In genomic region chr18:267380-267687, GRCh38 we compare ENCODE assay signal across 8 cellular contexts. TPM values are rescaled to one million over a fixed set of nuclear protein-coding genes. Genes with fewer than 3 reads are reported as not detected.
DNase-seq lines count a peak whose midpoint lies in the region; ATAC-seq, FAIRE-seq and TF ChIP-seq lines count a peak whose summit lies in the region.

No MANE protein-coding gene starts in this region.

- H3K27ac Mint-ChIP-seq in activated T-cell treated with anti-CD3 and anti-CD28 coated beads, Interleukin-2, amount 50 U/mL, for 72 hours, result peak overlapping the region; percentile 100
- H3K27ac Mint-ChIP-seq in activated T-helper 2 cell treated with anti-CD3 and anti-CD28 coated beads, Interferon-gamma antibody, Interleukin-2, Interleukin-4, amounts not matched to agents 10 μg/mL and 5 μg/mL and 100 μg/mL, durations not matched to agents 14 hours and 24 hours and 36 hours, result peak overlapping the region; percentile 100

- H3K36me3 ChIP-seq in HUES48 (ENCODE audit: control insufficient read depth, insufficient read depth, low read length), result peaks cover 30% of the 10 kb centered on the region
- peaks cover 0 to 7% of the 10 kb centered on the region in 2 experiments for H3K36me3 ChIP-seq in keratinocyte (ENCODE audit: control insufficient read depth in 2 of 2, extremely low read depth in 1 of 2, insufficient read depth in 2 of 2, low read length in 2 of 2)

- H3K27ac ChIP-seq in HUES48 (ENCODE audit: low read depth, low read length), result peak overlapping the region; percentile 92
- peak overlapping the region; percentile 98 for H3K27ac ChIP-seq in keratinocyte (ENCODE audit: control insufficient read depth, insufficient read depth, low read length)
- peak overlapping the region; percentile 87 for H3K27ac ChIP-seq in substantia nigra (ENCODE audit: low read depth, low read length, poor library complexity, severe bottlenecking)

- H3K4me2 ChIP-seq in keratinocyte (ENCODE audit: control insufficient read depth, extremely low read depth, insufficient read depth, low read depth, low read length), result peak overlapping the region; percentile 92

- H3K4me3 ChIP-seq in HUES48 (ENCODE audit: low read depth, low read length) (peak overlapping the region; percentile 89), keratinocyte (ENCODE audit: control insufficient read depth in 2 of 3, extremely low read depth in 1 of 3, insufficient read depth in 2 of 3, low read depth in 1 of 3, low read length in 3 of 3) (peak overlapping the region; percentile 83 to 99 (median 94))

- H3K9me1 ChIP-seq in keratinocyte (ENCODE audit: control insufficient read depth, extremely low read depth, insufficient read depth, low read length), result no peaks in the 10 kb centered on the region

- H3K27me3 ChIP-seq in HUES48 (ENCODE audit: control insufficient read depth, insufficient read depth, low read length) (no peaks in the 10 kb centered on the region), keratinocyte (ENCODE audit: control insufficient read depth, extremely low read depth, insufficient read depth, low read length) (no peaks in the 10 kb centered on the region)

- no peaks in the 10 kb centered on the region for H3K9me3 Mint-ChIP-seq in activated T-cell treated with anti-CD3 and anti-CD28 coated beads, Interleukin-2, amount 50 U/mL, for 72 hours
- H3K9me3 Mint-ChIP-seq in activated T-helper 2 cell treated with anti-CD3 and anti-CD28 coated beads, Interferon-gamma antibody, Interleukin-2, Interleukin-4, amounts not matched to agents 10 μg/mL and 5 μg/mL and 100 μg/mL, durations not matched to agents 14 hours and 24 hours and 36 hours, result no peaks in the 10 kb centered on the region

- peaks cover 11% of the 10 kb centered on the region in 2 donors for H3K36me3 Mint-ChIP-seq in activated T-cell treated with anti-CD3 and anti-CD28 coated beads, Interleukin-2, amount 50 U/mL, for 72 hours (ENCODE audit: insufficient read depth in 2 of 2)
- H3K36me3 Mint-ChIP-seq in activated T-helper 2 cell treated with anti-CD3 and anti-CD28 coated beads, Interferon-gamma antibody, Interleukin-2, Interleukin-4, amounts not matched to agents 10 μg/mL and 5 μg/mL and 100 μg/mL, durations not matched to agents 14 hours and 24 hours and 36 hours (ENCODE audit: low read depth), result peaks cover 33% of the 10 kb centered on the region

- dilution Hi-C loops in keratinocyte (cut with MboI; ENCODE audit: extremely low pct_ligation_motif_present, low sequenced_read_pairs), result no loop called here

- no peak for FAIRE-seq in keratinocyte (lab: Jason Lieb, UNC)

- H3K4me1 ChIP-seq in HUES48 (ENCODE audit: control insufficient read depth, insufficient read depth, low read length) (peaks cover 18% of the 10 kb centered on the region), keratinocyte (ENCODE audit: control insufficient read depth, extremely low read depth, insufficient read depth, low read length) (peaks cover 16% of the 10 kb centered on the region)

- no peak for DNase-seq in activated T-cell treated with anti-CD3 and anti-CD28 coated beads, Interleukin-2, amount 50 U/mL, for 72 hours
- DNase-seq in activated T-cell treated with anti-CD3 and anti-CD28 coated beads, Interleukin-2, amount 50 U/mL, for 1 hour, result no peak
- DNase-seq in activated T-helper 2 cell treated with anti-CD3 and anti-CD28 coated beads, Interferon-gamma antibody, Interleukin-2, Interleukin-4, amounts not matched to agents 10 μg/mL and 5 μg/mL and 100 μg/mL, durations not matched to agents 14 hours and 24 hours and 36 hours (ENCODE audit: low spot score), result no peak
- DNase-seq in keratinocyte (ENCODE audit: low read depth, low spot score), result no peak
- DNase-seq in substantia nigra (lab: John Stamatoyannopoulos, UW), result peak in 3 of 49 donors; percentile 4 to 35 (median 8)
- DNase-seq in activated CD4-positive, alpha-beta T cell treated with anti-CD3 and anti-CD28 coated beads, Interleukin-2, amount 50 U/mL, for 4 hours, result no peak

- ATAC-seq in activated T-cell treated with anti-CD3 and anti-CD28 coated beads, Interleukin-2, amount 50 U/mL, for 72 hours (replicated peaks in 1 of 2), result no peak
- no peak for ATAC-seq in GM18907 (IDR thresholded peaks at IDR 0.05; ENCODE audit: unreplicated experiment)

- peak overlapping the region; percentile 87 for H3K9ac ChIP-seq in HUES48 (ENCODE audit: low read depth, low read length)
- H3K9ac ChIP-seq in keratinocyte (ENCODE audit: control insufficient read depth, extremely low read depth, insufficient read depth, low read length), result peak overlapping the region; percentile 99

- peaks cover 28% of the 10 kb centered on the region for H3K4me1 Mint-ChIP-seq in activated T-cell treated with anti-CD3 and anti-CD28 coated beads, Interleukin-2, amount 50 U/mL, for 72 hours (ENCODE audit: low read depth)
- H3K4me1 Mint-ChIP-seq in activated T-helper 2 cell treated with anti-CD3 and anti-CD28 coated beads, Interferon-gamma antibody, Interleukin-2, Interleukin-4, amounts not matched to agents 10 μg/mL and 5 μg/mL and 100 μg/mL, durations not matched to agents 14 hours and 24 hours and 36 hours (ENCODE audit: low read depth), result peaks cover 19% of the 10 kb centered on the region

- peaks cover 24% of the 10 kb centered on the region for H3K79me2 ChIP-seq in keratinocyte (ENCODE audit: control insufficient read depth, insufficient read depth, low read length)

- intact Hi-C loops in activated T-helper 2 cell treated with anti-CD3 and anti-CD28 coated beads, Interferon-gamma antibody, Interleukin-2, Interleukin-4, amounts not matched to agents 10 μg/mL and 5 μg/mL and 100 μg/mL, durations not matched to agents 14 hours and 24 hours and 36 hours (cut with micrococcal nuclease), result loop anchor here (5.0 to 10.0 kb wide), 3 partner anchors 155 to 447 kb away; partner anchors contain the start of gene ENOSF1

- H3K9me3 ChIP-seq in HUES48 (ENCODE audit: control insufficient read depth, insufficient read depth, low read length) (no peaks in the 10 kb centered on the region), keratinocyte (ENCODE audit: control insufficient read depth, low read depth, low read length) (no peaks in the 10 kb centered on the region)

- no peaks in the 10 kb centered on the region for H4K20me1 ChIP-seq in keratinocyte (ENCODE audit: control insufficient read depth, extremely low read depth, insufficient read depth, low read length)

- peak overlapping the region; percentile 96 for H2AFZ ChIP-seq in keratinocyte (ENCODE audit: control insufficient read depth, low read length)

- TF ChIP-seq CTCF in keratinocyte (optimal IDR thresholded peaks at IDR 0.05 in 1 of 3, IDR thresholded peaks at IDR 0.05 in 1 of 3, conservative IDR thresholded peaks at IDR 0.05 in 1 of 3; ENCODE audit: extremely low read depth in 1 of 3, insufficient read depth in 2 of 3, low read length in 3 of 3), result no peak

- H3K4me3 Mint-ChIP-seq in activated T-cell treated with anti-CD3 and anti-CD28 coated beads, Interleukin-2, amount 50 U/mL, for 72 hours, result peak overlapping the region; percentile 84 to 100
- peak overlapping the region; percentile 98 for H3K4me3 Mint-ChIP-seq in activated T-helper 2 cell treated with anti-CD3 and anti-CD28 coated beads, Interferon-gamma antibody, Interleukin-2, Interleukin-4, amounts not matched to agents 10 μg/mL and 5 μg/mL and 100 μg/mL, durations not matched to agents 14 hours and 24 hours and 36 hours (ENCODE audit: low read depth)

- H3K27me3 Mint-ChIP-seq in activated T-cell treated with anti-CD3 and anti-CD28 coated beads, Interleukin-2, amount 50 U/mL, for 72 hours (ENCODE audit: low read depth), result no peaks in the 10 kb centered on the region
- H3K27me3 Mint-ChIP-seq in activated T-helper 2 cell treated with anti-CD3 and anti-CD28 coated beads, Interferon-gamma antibody, Interleukin-2, Interleukin-4, amounts not matched to agents 10 μg/mL and 5 μg/mL and 100 μg/mL, durations not matched to agents 14 hours and 24 hours and 36 hours (ENCODE audit: low read depth), result no peaks in the 10 kb centered on the region

RNA-seq across cellular contexts. Expression of gene THOC1, which starts 0.5 kb away (rescaled TPM):
- 100 to 1,000 TPM in 1 of 2 donors, 10 to 100 TPM in 1; 76.6 to 111 TPM for total RNA-seq in activated T-cell treated with anti-CD3 and anti-CD28 coated beads, Interleukin-2, amount 50 U/mL, for 72 hours
- total RNA-seq in activated T-helper 2 cell treated with anti-CD3 and anti-CD28 coated beads, Interferon-gamma antibody, Interleukin-2, Interleukin-4, amounts not matched to agents 10 μg/mL and 5 μg/mL and 100 μg/mL, durations not matched to agents 14 hours and 24 hours and 36 hours, result 70.6 and 72.8 TPM in 2 replicates
- polyA plus RNA-seq in keratinocyte, result 13.6 to 35.8 TPM (median 20.7 TPM) in 3 replicates
- polyA plus RNA-seq in keratinocyte (2011; ENCODE audit: low read depth), result 30.7 TPM
- 8.9 and 11.0 TPM in 2 replicates for polyA plus RNA-seq in keratinocyte (2011; cell fraction: cytosol; rRNA removed)
- polyA plus RNA-seq in keratinocyte (2011; cell fraction: nucleus; rRNA removed), result 29.0 and 54.0 TPM in 2 replicates
- polyA plus RNA-seq in keratinocyte (2012; ENCODE audit: low replicate concordance), result 14.7 and 27.3 TPM in 2 replicates
- 1.7 to 27.8 TPM (median 12.1 TPM) in 3 replicates for polyA minus RNA-seq in keratinocyte
- polyA minus RNA-seq in keratinocyte (2011; cell fraction: cytosol; rRNA and poly(A)+ RNA removed), result 9.8 TPM
- 15.9 and 33.0 TPM in 2 replicates for polyA minus RNA-seq in keratinocyte (2011; cell fraction: nucleus; rRNA and poly(A)+ RNA removed)
